1 cellular context compared by ENCODE assay signal in the genomic region with DNA sequence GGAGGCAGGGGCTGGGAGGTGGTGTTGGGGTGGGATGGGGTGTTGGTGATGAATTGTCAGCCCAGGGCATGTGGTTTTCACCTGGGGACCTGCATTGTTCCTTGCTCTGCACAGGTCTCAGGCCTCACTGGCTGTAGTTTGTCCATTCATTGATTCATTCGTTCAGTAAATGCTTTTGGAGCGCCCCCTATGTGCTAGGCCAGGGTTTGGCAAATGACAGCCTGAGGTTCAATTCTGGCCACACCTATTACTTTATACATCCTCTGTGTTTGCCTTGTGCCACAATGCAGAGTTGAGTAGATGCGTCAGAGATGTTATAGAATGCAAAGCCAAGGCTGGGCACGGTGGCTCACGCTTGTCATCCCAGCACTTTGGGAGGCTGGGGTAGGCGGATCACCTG.
TF ChIP-seq lines count a peak whose summit lies in the region.

No MANE protein-coding gene starts in this region.

TF ChIP-seq in SK-N-SH treated with all-trans-retinoic acid at 6 μM for 48 hours, 23 proteins besides CTCF, POLR2A, EP300 and RAD21 (continued from another document):
- TF ChIP-seq, protein P1, sequence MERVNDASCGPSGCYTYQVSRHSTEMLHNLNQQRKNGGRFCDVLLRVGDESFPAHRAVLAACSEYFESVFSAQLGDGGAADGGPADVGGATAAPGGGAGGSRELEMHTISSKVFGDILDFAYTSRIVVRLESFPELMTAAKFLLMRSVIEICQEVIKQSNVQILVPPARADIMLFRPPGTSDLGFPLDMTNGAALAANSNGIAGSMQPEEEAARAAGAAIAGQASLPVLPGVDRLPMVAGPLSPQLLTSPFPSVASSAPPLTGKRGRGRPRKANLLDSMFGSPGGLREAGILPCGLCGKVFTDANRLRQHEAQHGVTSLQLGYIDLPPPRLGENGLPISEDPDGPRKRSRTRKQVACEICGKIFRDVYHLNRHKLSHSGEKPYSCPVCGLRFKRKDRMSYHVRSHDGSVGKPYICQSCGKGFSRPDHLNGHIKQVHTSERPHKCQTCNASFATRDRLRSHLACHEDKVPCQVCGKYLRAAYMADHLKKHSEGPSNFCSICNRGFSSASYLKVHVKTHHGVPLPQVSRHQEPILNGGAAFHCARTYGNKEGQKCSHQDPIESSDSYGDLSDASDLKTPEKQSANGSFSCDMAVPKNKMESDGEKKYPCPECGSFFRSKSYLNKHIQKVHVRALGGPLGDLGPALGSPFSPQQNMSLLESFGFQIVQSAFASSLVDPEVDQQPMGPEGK (CRISPR knock-in tag; IDR thresholded peaks at IDR 0.05; ENCODE audit: borderline replicate concordance): no peak
